Comparison of ENCODE assay signal across 23 cellular contexts in genomic region chr13:62697702-62698101, GRCh38.
"Had no signal": no experiment of that assay in that cellular context is flagged by ENCODE, and none has a peak within 500 bp of the region (broad histone marks: within the 10 kb centered on the region; RNA-seq: fewer than 3 reads in every experiment).

No MANE protein-coding gene starts in this region.

- ATAC-seq: HepG2, T-cell had no signal

- H3K27ac ChIP-seq: SJSA1 had no signal

- H3K36me3 ChIP-seq: SJSA1 had no signal

- H3K27me3 ChIP-seq: SJSA1 had no signal

- DNase-seq: IMR-90, Kasumi-1, KG1, MM.1S, NCI-H1092 treated with DMSO at 0.1 percent for 48 hours, NCI-H1436, NCI-H187, NCI-H2029, NCI-H2081 treated with DMSO at 0.1 percent for 48 hours, NCI-H2171, NCI-H226, NCI-H446, NCI-H510A, NCI-H524 treated with DMSO at 0.1 percent for 48 hours, NCI-H69, NCI-H774, Right ventricle myocardium superior, RPMI8226, SIG-M5, SW 1271, T-cell had no signal

- H3K4me3 ChIP-seq: SJSA1 had no signal

- H3K4me1 ChIP-seq: SJSA1 had no signal
